In the genomic region with DNA sequence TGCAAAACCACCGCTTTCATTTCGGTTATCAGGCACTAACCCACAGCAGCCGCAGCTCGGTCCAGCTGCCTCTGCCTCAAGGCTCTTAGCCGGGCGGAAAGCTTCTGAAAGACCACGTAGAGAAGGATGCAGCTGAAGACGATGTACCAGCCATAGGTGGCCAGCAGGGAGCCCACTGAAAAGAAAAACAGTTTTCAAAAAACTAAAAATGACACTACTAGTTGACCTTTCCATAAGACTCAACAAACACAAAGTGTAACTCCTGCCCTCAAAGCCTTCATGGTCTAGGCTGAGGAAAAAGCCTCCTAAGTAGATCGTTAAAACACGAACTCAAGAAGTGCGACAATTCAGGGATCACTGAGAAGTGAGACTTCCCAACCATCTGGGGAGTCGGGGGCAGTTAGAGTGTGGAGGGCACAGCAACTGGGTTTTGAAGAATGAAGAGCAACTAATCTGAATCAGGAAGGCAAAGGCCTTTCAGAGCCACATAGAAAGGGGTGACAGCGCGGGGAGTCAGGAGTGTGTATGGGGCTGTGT, we compare ENCODE assay signal across 1 cellular context.
TF ChIP-seq lines count a peak whose summit lies in the region.

No MANE protein-coding gene starts in this region.

TF ChIP-seq in HepG2, 621 proteins besides CTCF, POLR2A, EP300 and RAD21 (continues in another document):
- no peak for TF ChIP-seq ZNF549 (CRISPR knock-in tag; IDR thresholded peaks at IDR 0.05)
- TF ChIP-seq TAF15 (IDR thresholded peaks at IDR 0.05; ENCODE audit: low read depth, low read length, poor library complexity, severe bottlenecking): no peak
- no peak for TF ChIP-seq ZC3H4 (CRISPR knock-in tag; IDR thresholded peaks at IDR 0.05; ENCODE audit: borderline replicate concordance)
- no peak for TF ChIP-seq POLR2G (IDR thresholded peaks at IDR 0.05; ENCODE audit: low read depth, low read length)
- no peak for TF ChIP-seq ISX (CRISPR knock-in tag; conservative IDR thresholded peaks at IDR 0.05)
- no peak for TF ChIP-seq XRCC5 (optimal IDR thresholded peaks at IDR 0.05; ENCODE audit: low read length)
- TF ChIP-seq ZNF605 (CRISPR knock-in tag; IDR thresholded peaks at IDR 0.05): no peak
- no peak for TF ChIP-seq ZNF33B (CRISPR knock-in tag; IDR thresholded peaks at IDR 0.05)
- TF ChIP-seq ZNF788 (CRISPR knock-in tag; IDR thresholded peaks at IDR 0.05; ENCODE audit: borderline replicate concordance): no peak
- TF ChIP-seq, protein P1, sequence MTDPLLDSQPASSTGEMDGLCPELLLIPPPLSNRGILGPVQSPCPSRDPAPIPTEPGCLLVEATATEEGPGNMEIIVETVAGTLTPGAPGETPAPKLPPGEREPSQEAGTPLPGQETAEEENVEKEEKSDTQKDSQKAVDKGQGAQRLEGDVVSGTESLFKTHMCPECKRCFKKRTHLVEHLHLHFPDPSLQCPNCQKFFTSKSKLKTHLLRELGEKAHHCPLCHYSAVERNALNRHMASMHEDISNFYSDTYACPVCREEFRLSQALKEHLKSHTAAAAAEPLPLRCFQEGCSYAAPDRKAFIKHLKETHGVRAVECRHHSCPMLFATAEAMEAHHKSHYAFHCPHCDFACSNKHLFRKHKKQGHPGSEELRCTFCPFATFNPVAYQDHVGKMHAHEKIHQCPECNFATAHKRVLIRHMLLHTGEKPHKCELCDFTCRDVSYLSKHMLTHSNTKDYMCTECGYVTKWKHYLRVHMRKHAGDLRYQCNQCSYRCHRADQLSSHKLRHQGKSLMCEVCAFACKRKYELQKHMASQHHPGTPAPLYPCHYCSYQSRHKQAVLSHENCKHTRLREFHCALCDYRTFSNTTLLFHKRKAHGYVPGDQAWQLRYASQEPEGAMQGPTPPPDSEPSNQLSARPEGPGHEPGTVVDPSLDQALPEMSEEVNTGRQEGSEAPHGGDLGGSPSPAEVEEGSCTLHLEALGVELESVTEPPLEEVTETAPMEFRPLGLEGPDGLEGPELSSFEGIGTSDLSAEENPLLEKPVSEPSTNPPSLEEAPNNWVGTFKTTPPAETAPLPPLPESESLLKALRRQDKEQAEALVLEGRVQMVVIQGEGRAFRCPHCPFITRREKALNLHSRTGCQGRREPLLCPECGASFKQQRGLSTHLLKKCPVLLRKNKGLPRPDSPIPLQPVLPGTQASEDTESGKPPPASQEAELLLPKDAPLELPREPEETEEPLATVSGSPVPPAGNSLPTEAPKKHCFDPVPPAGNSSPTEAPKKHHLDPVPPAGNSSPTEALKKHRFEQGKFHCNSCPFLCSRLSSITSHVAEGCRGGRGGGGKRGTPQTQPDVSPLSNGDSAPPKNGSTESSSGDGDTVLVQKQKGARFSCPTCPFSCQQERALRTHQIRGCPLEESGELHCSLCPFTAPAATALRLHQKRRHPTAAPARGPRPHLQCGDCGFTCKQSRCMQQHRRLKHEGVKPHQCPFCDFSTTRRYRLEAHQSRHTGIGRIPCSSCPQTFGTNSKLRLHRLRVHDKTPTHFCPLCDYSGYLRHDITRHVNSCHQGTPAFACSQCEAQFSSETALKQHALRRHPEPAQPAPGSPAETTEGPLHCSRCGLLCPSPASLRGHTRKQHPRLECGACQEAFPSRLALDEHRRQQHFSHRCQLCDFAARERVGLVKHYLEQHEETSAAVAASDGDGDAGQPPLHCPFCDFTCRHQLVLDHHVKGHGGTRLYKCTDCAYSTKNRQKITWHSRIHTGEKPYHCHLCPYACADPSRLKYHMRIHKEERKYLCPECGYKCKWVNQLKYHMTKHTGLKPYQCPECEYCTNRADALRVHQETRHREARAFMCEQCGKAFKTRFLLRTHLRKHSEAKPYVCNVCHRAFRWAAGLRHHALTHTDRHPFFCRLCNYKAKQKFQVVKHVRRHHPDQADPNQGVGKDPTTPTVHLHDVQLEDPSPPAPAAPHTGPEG (CRISPR knock-in tag; IDR thresholded peaks at IDR 0.05): no peak
- TF ChIP-seq SSRP1 (CRISPR knock-in tag; IDR thresholded peaks at IDR 0.05): no peak
- peak; percentile 9; the same call in 1 of the 2 replicates for TF ChIP-seq ARID2 (CRISPR knock-in tag; IDR thresholded peaks at IDR 0.05; ENCODE audit: borderline replicate concordance)
- TF ChIP-seq ZNF615 (CRISPR knock-in tag; IDR thresholded peaks at IDR 0.05; ENCODE audit: borderline replicate concordance): no peak
- TF ChIP-seq ZFY (CRISPR knock-in tag; IDR thresholded peaks at IDR 0.05): no peak
- TF ChIP-seq GPBP1L1 (CRISPR knock-in tag; IDR thresholded peaks at IDR 0.05): no peak
- TF ChIP-seq SOX5 (CRISPR knock-in tag; IDR thresholded peaks at IDR 0.05; ENCODE audit: borderline replicate concordance): no peak
- no peak for TF ChIP-seq ETV5 (CRISPR knock-in tag; IDR thresholded peaks at IDR 0.05; ENCODE audit: borderline replicate concordance)
- no peak for TF ChIP-seq NONO (IDR thresholded peaks at IDR 0.05)
- TF ChIP-seq NONO (CRISPR knock-in tag; conservative IDR thresholded peaks at IDR 0.05): no peak
- TF ChIP-seq LCORL (IDR thresholded peaks at IDR 0.05): no peak
- TF ChIP-seq LCORL (CRISPR knock-in tag; IDR thresholded peaks at IDR 0.05): no peak
- TF ChIP-seq ZMYM3 (CRISPR knock-in tag; IDR thresholded peaks at IDR 0.05): no peak
- TF ChIP-seq SALL2 (CRISPR knock-in tag; IDR thresholded peaks at IDR 0.05): no peak
- no peak for TF ChIP-seq ZXDC (CRISPR knock-in tag; IDR thresholded peaks at IDR 0.05)
- no peak for TF ChIP-seq NRL (CRISPR knock-in tag; IDR thresholded peaks at IDR 0.05; ENCODE audit: borderline replicate concordance)
- TF ChIP-seq ZNF780A (CRISPR knock-in tag; IDR thresholded peaks at IDR 0.05): no peak
- TF ChIP-seq ZNF138 (CRISPR knock-in tag; IDR thresholded peaks at IDR 0.05; ENCODE audit: low read depth): no peak
- TF ChIP-seq ZNF678 (CRISPR knock-in tag; IDR thresholded peaks at IDR 0.05): no peak
- TF ChIP-seq TEAD3 (CRISPR knock-in tag; optimal IDR thresholded peaks at IDR 0.05; ENCODE audit: borderline replicate concordance): peak; percentile 17
- TF ChIP-seq ZNF407 (CRISPR knock-in tag; IDR thresholded peaks at IDR 0.05; ENCODE audit: not compliant biosample characterization): no peak
- TF ChIP-seq, protein P2, sequence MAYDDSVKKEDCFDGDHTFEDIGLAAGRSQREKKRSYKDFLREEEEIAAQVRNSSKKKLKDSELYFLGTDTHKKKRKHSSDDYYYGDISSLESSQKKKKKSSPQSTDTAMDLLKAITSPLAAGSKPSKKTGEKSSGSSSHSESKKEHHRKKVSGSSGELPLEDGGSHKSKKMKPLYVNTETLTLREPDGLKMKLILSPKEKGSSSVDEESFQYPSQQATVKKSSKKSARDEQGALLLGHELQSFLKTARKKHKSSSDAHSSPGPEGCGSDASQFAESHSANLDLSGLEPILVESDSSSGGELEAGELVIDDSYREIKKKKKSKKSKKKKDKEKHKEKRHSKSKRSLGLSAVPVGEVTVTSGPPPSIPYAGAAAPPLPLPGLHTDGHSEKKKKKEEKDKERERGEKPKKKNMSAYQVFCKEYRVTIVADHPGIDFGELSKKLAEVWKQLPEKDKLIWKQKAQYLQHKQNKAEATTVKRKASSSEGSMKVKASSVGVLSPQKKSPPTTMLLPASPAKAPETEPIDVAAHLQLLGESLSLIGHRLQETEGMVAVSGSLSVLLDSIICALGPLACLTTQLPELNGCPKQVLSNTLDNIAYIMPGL (CRISPR knock-in tag; IDR thresholded peaks at IDR 0.05; ENCODE audit: borderline replicate concordance in 1 of 2, low read depth in 1 of 2): 0 out of 4 replicates have a peak, but pooled peaks of 1 of the 2 experiments have one; percentile 11
- TF ChIP-seq, protein P3, sequence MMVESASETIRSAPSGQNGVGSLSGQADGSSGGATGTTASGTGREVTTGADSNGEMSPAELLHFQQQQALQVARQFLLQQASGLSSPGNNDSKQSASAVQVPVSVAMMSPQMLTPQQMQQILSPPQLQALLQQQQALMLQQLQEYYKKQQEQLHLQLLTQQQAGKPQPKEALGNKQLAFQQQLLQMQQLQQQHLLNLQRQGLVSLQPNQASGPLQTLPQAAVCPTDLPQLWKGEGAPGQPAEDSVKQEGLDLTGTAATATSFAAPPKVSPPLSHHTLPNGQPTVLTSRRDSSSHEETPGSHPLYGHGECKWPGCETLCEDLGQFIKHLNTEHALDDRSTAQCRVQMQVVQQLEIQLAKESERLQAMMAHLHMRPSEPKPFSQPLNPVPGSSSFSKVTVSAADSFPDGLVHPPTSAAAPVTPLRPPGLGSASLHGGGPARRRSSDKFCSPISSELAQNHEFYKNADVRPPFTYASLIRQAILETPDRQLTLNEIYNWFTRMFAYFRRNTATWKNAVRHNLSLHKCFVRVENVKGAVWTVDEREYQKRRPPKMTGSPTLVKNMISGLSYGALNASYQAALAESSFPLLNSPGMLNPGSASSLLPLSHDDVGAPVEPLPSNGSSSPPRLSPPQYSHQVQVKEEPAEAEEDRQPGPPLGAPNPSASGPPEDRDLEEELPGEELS (CRISPR knock-in tag; IDR thresholded peaks at IDR 0.05): no peak
